8 cellular contexts compared by ENCODE assay signal in genomic region chr3:149277338-149277813, GRCh38. TPM values are rescaled to one million over a fixed set of nuclear protein-coding genes. Genes with fewer than 3 reads are reported as not detected.
DNase-seq lines count a peak whose midpoint lies in the region; ATAC-seq and TF ChIP-seq lines count a peak whose summit lies in the region.

No MANE protein-coding gene starts in this region.

- H3K9me3 ChIP-seq in Peyer's patch (no peaks in the 10 kb centered on the region), skeletal muscle satellite cell (replicated peaks; ENCODE audit: low read length) (no peaks in the 10 kb centered on the region), esophagus squamous epithelium (no peaks in the 10 kb centered on the region)

- H3K4me2 ChIP-seq in skeletal muscle satellite cell (ENCODE audit: low read length): peak overlapping the region; percentile 30

- intact Hi-C loops in esophagus squamous epithelium (cut with DNase I): no loop called here

- peak; percentile 77 for ATAC-seq in GM19043 (IDR thresholded peaks at IDR 0.05; ENCODE audit: low read depth, unreplicated experiment)
- peak; percentile 42 for ATAC-seq in HG03439 (IDR thresholded peaks at IDR 0.05; ENCODE audit: unreplicated experiment)
- peak; percentile 72 for ATAC-seq in effector memory CD8-positive, alpha-beta T cell (replicated peaks)

- TF ChIP-seq POLR2A in Peyer's patch (IDR thresholded peaks at IDR 0.05): no peak
- TF ChIP-seq POLR2A in esophagus squamous epithelium (IDR thresholded peaks at IDR 0.05): peak in 1 of 4 donors; percentile 19

- 68 to 69% methylated on average over 3 of the region's 3 CpGs for WGBS in esophagus squamous epithelium, 2 donors

- H3K27me3 Mint-ChIP-seq in effector memory CD8-positive, alpha-beta T cell: no peaks in the 10 kb centered on the region

- peak overlapping the region; percentile 82 to 92 for H3K27ac Mint-ChIP-seq in effector memory CD8-positive, alpha-beta T cell

- DNase-seq in AG08395 (ENCODE audit: low spot score): peak; percentile 63
- no peak for DNase-seq in Peyer's patch
- DNase-seq in effector memory CD8-positive, alpha-beta T cell: peak in 2 of 3 experiments; percentile 5 to 35
- no peak for DNase-seq in esophagus squamous epithelium (lab: John Stamatoyannopoulos, UW)
- DNase-seq in NCI-H524 (lab: John Stamatoyannopoulos, UW): no peak

- H3K36me3 Mint-ChIP-seq in effector memory CD8-positive, alpha-beta T cell (ENCODE audit: insufficient read depth): no peaks in the 10 kb centered on the region

- H3K4me3 ChIP-seq in Peyer's patch (peak overlapping the region in 1 of 4 donors; percentile 16), skeletal muscle satellite cell (ENCODE audit: low read length) (no peak overlapping the region), esophagus squamous epithelium (no peak overlapping the region)

- H3K4me1 ChIP-seq in Peyer's patch (no peaks in the 10 kb centered on the region), skeletal muscle satellite cell (ENCODE audit: control insufficient read depth, insufficient read depth, low read length) (peaks cover 41% of the 10 kb centered on the region), esophagus squamous epithelium (peaks cover 0 to 13% (median 0%) of the 10 kb centered on the region in 3 donors)

- H3K9me3 Mint-ChIP-seq in effector memory CD8-positive, alpha-beta T cell: no peaks in the 10 kb centered on the region

- H3K27ac ChIP-seq in Peyer's patch (peak overlapping the region in 3 of 4 donors; percentile 52 to 65 (median 62)), esophagus squamous epithelium (no peak overlapping the region)

- H3K27me3 ChIP-seq in Peyer's patch (no peaks in the 10 kb centered on the region), skeletal muscle satellite cell (ENCODE audit: control insufficient read depth, insufficient read depth, low read length) (no peaks in the 10 kb centered on the region), esophagus squamous epithelium (no peaks in the 10 kb centered on the region)

- peaks cover 9 to 12% of the 10 kb centered on the region in 2 donors for H3K4me1 Mint-ChIP-seq in effector memory CD8-positive, alpha-beta T cell (ENCODE audit: low read depth in 2 of 2)

- H3K4me3 Mint-ChIP-seq in effector memory CD8-positive, alpha-beta T cell: peak overlapping the region; percentile 58 to 70

- H3K36me3 ChIP-seq in Peyer's patch: no peaks in the 10 kb centered on the region
- no peaks in the 10 kb centered on the region for H3K36me3 ChIP-seq in skeletal muscle satellite cell (ENCODE audit: insufficient read depth, low read length)
- H3K36me3 ChIP-seq in esophagus squamous epithelium: no peaks in the 10 kb centered on the region

- peak overlapping the region; percentile 5 for H3K9ac ChIP-seq in skeletal muscle satellite cell (ENCODE audit: low read depth, low read length)

- TF ChIP-seq CTCF in Peyer's patch (IDR thresholded peaks at IDR 0.05) (no peak), esophagus squamous epithelium (IDR thresholded peaks at IDR 0.05) (no peak)

RNA-seq across cellular contexts. Expression of gene CP, which starts 55.7 kb away (rescaled TPM):
- 10 to 100 TPM in 3 of 4 donors, 1 to 10 TPM in 1; 4.7 to 37.8 (median 19.2) TPM for total RNA-seq in Peyer's patch
- total RNA-seq in skeletal muscle satellite cell (2012; rRNA removed): under 0.01 TPM in 1 of 2 replicates, not detected in the other
- 10 to 100 TPM in 2 of 4 donors, under 1 TPM in 1, not detected in 1; 0.97 to 17.9 (median 15.8) TPM for total RNA-seq in esophagus squamous epithelium

RNA-seq across cellular contexts. Expression of gene TM4SF18, which starts 56.1 kb away (rescaled TPM):
- 1 to 10 TPM; 1.1 to 6.6 (median 3.3) TPM for total RNA-seq in Peyer's patch
- 0.51 TPM in 1 of 2 replicates, not detected in the other for total RNA-seq in skeletal muscle satellite cell (2012; rRNA removed)
- 1 to 10 TPM in 3 of 4 donors, under 1 TPM in 1; 0.95 to 5.7 (median 1.6) TPM for total RNA-seq in esophagus squamous epithelium

Comparison
In these comparisons a context has a peak if more than half of its experiments do, and no peak if none do; other contexts are left out.
1. DNase-seq: peak in AG08395 (single experiment) and effector memory CD8-positive, alpha-beta T cell (2 of 3); none in Peyer's patch (0 of 3), esophagus squamous epithelium (single experiment) and NCI-H524 (0 of 2).
2. H3K27ac ChIP-seq: peak in Peyer's patch (3 of 4); none in esophagus squamous epithelium (0 of 4).
3. Peak in every context shown above with its lines, with median percentiles within 50 percentile points of each other: ATAC-seq.